In the genomic region with DNA sequence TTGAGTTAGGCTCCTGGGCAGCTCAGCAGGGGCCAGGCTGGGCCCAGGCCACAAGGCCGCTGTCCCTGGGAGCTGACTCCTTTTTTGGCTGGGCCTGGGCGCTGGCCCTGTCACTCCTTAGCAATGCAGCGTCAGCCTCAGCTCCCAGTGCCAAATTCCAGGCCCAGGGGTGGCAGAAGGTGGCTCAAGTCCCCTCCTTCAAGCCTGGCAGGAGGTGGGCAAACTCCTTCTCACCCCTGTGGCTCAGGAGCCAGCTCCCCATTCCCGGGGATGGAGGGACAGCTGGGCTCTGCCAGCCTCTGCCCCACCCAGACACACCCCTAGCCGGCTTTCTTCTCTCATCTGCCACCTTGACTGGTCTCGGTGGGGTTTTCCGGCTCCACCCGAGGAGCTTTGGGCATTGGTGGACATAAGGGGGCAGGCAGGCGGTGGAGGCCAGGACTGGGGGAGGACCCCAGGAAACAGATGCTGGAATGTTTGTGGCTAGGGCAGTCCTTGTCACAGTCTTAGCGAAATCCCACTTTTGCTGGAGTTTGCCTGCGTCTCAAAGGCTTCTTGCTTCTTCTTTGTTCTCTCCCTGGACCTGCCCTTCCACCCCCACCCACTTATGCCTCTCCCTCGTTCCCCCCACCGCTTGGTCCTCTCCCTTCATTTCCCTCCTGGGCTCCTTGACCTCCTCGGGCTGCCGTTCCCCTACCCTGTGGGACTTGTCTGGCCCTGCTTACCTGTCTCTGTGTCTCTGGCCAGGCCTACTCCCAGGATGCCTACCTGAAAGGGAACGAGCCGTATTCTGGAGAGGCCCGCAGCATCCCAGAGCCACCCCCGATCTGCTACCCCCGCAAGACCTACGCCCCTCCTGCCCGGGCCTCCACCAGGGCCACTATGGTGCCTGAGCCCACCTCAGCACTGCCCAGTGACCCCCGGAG, we compare ENCODE assay signal across 1 cellular context.
TF ChIP-seq lines count a peak whose summit lies in the region.

No MANE protein-coding gene starts in this region.

TF ChIP-seq in GM23338, 12 proteins besides CTCF, POLR2A, EP300 and RAD21 (continued from another document):
- TF ChIP-seq, protein P1, sequence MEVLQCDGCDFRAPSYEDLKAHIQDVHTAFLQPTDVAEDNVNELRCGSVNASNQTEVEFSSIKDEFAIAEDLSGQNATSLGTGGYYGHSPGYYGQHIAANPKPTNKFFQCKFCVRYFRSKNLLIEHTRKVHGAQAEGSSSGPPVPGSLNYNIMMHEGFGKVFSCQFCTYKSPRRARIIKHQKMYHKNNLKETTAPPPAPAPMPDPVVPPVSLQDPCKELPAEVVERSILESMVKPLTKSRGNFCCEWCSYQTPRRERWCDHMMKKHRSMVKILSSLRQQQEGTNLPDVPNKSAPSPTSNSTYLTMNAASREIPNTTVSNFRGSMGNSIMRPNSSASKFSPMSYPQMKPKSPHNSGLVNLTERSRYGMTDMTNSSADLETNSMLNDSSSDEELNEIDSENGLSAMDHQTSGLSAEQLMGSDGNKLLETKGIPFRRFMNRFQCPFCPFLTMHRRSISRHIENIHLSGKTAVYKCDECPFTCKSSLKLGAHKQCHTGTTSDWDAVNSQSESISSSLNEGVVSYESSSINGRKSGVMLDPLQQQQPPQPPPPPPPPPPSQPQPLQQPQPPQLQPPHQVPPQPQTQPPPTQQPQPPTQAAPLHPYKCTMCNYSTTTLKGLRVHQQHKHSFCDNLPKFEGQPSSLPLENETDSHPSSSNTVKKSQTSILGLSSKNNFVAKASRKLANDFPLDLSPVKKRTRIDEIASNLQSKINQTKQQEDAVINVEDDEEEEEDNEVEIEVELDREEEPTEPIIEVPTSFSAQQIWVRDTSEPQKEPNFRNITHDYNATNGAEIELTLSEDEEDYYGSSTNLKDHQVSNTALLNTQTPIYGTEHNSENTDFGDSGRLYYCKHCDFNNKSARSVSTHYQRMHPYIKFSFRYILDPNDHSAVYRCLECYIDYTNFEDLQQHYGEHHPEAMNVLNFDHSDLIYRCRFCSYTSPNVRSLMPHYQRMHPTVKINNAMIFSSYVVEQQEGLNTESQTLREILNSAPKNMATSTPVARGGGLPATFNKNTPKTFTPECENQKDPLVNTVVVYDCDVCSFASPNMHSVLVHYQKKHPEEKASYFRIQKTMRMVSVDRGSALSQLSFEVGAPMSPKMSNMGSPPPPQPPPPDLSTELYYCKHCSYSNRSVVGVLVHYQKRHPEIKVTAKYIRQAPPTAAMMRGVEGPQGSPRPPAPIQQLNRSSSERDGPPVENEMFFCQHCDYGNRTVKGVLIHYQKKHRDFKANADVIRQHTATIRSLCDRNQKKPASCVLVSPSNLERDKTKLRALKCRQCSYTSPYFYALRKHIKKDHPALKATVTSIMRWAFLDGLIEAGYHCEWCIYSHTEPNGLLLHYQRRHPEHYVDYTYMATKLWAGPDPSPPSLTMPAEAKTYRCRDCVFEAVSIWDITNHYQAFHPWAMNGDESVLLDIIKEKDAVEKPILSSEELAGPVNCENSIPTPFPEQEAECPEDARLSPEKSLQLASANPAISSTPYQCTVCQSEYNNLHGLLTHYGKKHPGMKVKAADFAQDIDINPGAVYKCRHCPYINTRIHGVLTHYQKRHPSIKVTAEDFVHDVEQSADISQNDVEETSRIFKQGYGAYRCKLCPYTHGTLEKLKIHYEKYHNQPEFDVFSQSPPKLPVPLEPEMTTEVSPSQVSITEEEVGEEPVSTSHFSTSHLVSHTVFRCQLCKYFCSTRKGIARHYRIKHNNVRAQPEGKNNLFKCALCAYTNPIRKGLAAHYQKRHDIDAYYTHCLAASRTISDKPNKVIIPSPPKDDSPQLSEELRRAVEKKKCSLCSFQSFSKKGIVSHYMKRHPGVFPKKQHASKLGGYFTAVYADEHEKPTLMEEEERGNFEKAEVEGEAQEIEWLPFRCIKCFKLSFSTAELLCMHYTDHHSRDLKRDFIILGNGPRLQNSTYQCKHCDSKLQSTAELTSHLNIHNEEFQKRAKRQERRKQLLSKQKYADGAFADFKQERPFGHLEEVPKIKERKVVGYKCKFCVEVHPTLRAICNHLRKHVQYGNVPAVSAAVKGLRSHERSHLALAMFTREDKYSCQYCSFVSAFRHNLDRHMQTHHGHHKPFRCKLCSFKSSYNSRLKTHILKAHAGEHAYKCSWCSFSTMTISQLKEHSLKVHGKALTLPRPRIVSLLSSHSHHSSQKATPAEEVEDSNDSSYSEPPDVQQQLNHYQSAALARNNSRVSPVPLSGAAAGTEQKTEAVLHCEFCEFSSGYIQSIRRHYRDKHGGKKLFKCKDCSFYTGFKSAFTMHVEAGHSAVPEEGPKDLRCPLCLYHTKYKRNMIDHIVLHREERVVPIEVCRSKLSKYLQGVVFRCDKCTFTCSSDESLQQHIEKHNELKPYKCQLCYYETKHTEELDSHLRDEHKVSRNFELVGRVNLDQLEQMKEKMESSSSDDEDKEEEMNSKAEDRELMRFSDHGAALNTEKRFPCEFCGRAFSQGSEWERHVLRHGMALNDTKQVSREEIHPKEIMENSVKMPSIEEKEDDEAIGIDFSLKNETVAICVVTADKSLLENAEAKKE (CRISPR knock-in tag; IDR thresholded peaks at IDR 0.05) = no peak
